ENCODE assay signal across 8 cellular contexts in the genomic region with DNA sequence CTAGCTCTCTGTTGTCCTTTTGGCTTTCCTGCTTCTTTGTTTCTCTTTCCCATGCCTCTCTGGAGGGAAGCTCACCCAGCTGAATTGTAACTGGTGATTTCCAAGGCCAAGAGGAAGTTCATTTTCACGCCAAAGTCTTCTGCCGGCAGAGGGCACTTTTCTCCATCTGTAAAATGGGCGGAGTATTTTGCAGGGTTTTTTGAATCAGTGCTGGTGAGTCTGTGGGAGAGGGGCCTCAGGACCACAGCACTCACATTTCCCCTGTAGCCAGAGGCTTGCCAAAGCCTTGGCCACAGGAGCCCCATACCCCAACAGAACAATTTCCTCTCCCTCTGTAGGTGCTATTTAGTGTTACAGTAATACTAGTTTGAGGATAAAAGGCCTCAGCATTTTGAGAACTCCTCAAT. TPM values are rescaled to one million over a fixed set of nuclear protein-coding genes. Genes with fewer than 3 reads are reported as not detected.
A peak's percentile ranks its signal among the peaks of the same experiment; 100 is the strongest.
DNase-seq lines count a peak whose midpoint lies in the region; ATAC-seq and TF ChIP-seq lines count a peak whose summit lies in the region.

No MANE protein-coding gene starts in this region.

- H3K9me3 ChIP-seq in DND-41 (ENCODE audit: insufficient read depth, low read length, severe bottlenecking) (no peaks in the 10 kb centered on the region), mucosa of descending colon (no peaks in the 10 kb centered on the region)

- ATAC-seq in DND-41 (ENCODE audit: insufficient read depth, low read depth) (no peak), mucosa of descending colon (peak; percentile 67), GM21786 (IDR thresholded peaks at IDR 0.05; ENCODE audit: unreplicated experiment) (no peak)

- H3K4me3 ChIP-seq in DND-41 (ENCODE audit: low read depth in 1 of 2, low read length in 2 of 2) (no peak overlapping the region), mucosa of descending colon (no peak overlapping the region)

- no peak overlapping the region for H3K4me2 ChIP-seq in DND-41 (ENCODE audit: insufficient read depth, low read length)

- DNase-seq in DND-41 (peak; percentile 18), Kasumi-1 (lab: John Stamatoyannopoulos, UW) (peak; percentile 41 to 42), mucosa of descending colon (peak in 1 of 3 donors; percentile 53), NCI-H345 treated with DMSO at 0.1 percent for 48 hours (lab: John Stamatoyannopoulos, UW; ENCODE audit: unreplicated experiment) (no peak), NCI-H2171 (lab: John Stamatoyannopoulos, UW) (no peak), mucosa of gallbladder (ENCODE audit: low spot score) (no peak)
- peak; percentile 50 for DNase-seq in activated T-cell treated with anti-CD3 and anti-CD28 coated beads, Interleukin-2, amount 50 U/mL, for 24 hours

- H3K36me3 ChIP-seq in DND-41 (ENCODE audit: insufficient read depth, low read length) (no peaks in the 10 kb centered on the region), mucosa of descending colon (ENCODE audit: low read depth) (no peaks in the 10 kb centered on the region)

- no peaks in the 10 kb centered on the region for H3K36me3 Mint-ChIP-seq in activated T-cell treated with anti-CD3 and anti-CD28 coated beads, Interleukin-2, amount 50 U/mL, for 24 hours (ENCODE audit: low read depth)

- H3K9me3 Mint-ChIP-seq in activated T-cell treated with anti-CD3 and anti-CD28 coated beads, Interleukin-2, amount 50 U/mL, for 24 hours: no peaks in the 10 kb centered on the region

- H3K27ac Mint-ChIP-seq in activated T-cell treated with anti-CD3 and anti-CD28 coated beads, Interleukin-2, amount 50 U/mL, for 24 hours: no peak overlapping the region

- no peaks in the 10 kb centered on the region for H4K20me1 ChIP-seq in DND-41 (ENCODE audit: insufficient read depth, low read length)

- H3K27me3 Mint-ChIP-seq in activated T-cell treated with anti-CD3 and anti-CD28 coated beads, Interleukin-2, amount 50 U/mL, for 24 hours: no peaks in the 10 kb centered on the region

- no peak overlapping the region for H3K27ac ChIP-seq in DND-41 (ENCODE audit: low read length)

- H3K79me2 ChIP-seq in DND-41 (ENCODE audit: insufficient read depth, low read length): no peaks in the 10 kb centered on the region

- TF ChIP-seq CTCF in DND-41 (IDR thresholded peaks at IDR 0.05; ENCODE audit: borderline replicate concordance, extremely low read depth, low read length, poor library complexity, severe bottlenecking): no peak
- peak; percentile 11 for TF ChIP-seq CTCF in mucosa of descending colon (IDR thresholded peaks at IDR 0.05)

- no peak overlapping the region for H3K4me3 Mint-ChIP-seq in activated T-cell treated with anti-CD3 and anti-CD28 coated beads, Interleukin-2, amount 50 U/mL, for 24 hours

- H3K4me1 ChIP-seq in DND-41 (ENCODE audit: insufficient read depth, low read length) (peaks cover 10% of the 10 kb centered on the region), mucosa of descending colon (ENCODE audit: low read depth) (no peaks in the 10 kb centered on the region)

- no peaks in the 10 kb centered on the region for H3K27me3 ChIP-seq in DND-41 (ENCODE audit: insufficient read depth, low read length, poor library complexity)

- intact Hi-C loops in mucosa of descending colon (cut with DNase I, micrococcal nuclease): no loop called here

- H3K4me1 Mint-ChIP-seq in activated T-cell treated with anti-CD3 and anti-CD28 coated beads, Interleukin-2, amount 50 U/mL, for 24 hours (ENCODE audit: low read depth): peaks cover 20% of the 10 kb centered on the region

- H2AFZ ChIP-seq in DND-41 (ENCODE audit: low read depth, low read length): no peak overlapping the region

- no peak overlapping the region for H3K9ac ChIP-seq in DND-41 (ENCODE audit: low read depth, low read length)

RNA-seq across cellular contexts. Expression of gene MATR3, which starts 42.3 kb away (rescaled TPM):
- 100 to 1,000 TPM; 112 to 165 (median 136) TPM for total RNA-seq in mucosa of descending colon
- 161 TPM for total RNA-seq in mucosa of gallbladder

RNA-seq across cellular contexts. Expression of gene SIL1, which starts 53.1 kb away (rescaled TPM):
- total RNA-seq in mucosa of descending colon (10 to 100 TPM; 35.2 to 35.8 (median 35.6) TPM), mucosa of gallbladder (76.7 TPM)

Comparison
In these comparisons a context has a peak if more than half of its experiments do, and no peak if none do; other contexts are left out.
1. DNase-seq: peak in DND-41 (single experiment), Kasumi-1 (2 of 2) and activated T-cell treated with anti-CD3 and anti-CD28 coated beads, Interleukin-2, amount 50 U/mL, for 24 hours (single experiment); none in NCI-H345 treated with DMSO at 0.1 percent for 48 hours (single experiment), NCI-H2171 (single experiment) and mucosa of gallbladder (single experiment).